8 cellular contexts compared by ENCODE assay signal in the genomic region with DNA sequence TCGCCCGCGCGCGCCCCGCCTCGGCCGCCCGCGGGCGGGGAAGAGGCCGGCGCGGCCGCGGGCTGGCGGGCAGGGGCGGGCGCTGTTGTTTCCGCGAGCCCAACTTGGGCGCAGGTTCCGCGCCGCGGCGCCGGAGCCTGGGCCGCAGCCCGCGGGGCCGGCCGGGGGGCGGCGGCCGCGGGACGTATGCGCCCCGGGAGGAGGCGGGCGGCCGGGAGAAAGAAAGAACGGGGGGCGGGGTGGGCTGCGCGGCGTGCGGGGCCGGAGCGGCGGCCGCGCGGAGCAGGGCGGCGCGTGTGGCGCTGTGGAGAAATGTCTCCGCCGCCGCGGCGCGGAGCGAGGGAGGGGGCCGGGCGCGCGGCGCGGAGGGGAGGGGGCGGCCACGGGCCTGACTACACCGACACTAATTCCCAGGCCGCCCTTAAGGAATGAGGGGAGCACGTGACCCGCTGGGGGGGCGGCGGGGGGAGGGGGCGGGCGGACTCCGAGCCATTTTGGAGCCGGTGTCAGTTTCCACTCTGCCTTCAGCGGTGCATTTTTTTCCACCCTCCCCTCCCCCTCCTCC. TPM values are rescaled to one million over a fixed set of nuclear protein-coding genes. Genes with fewer than 3 reads are reported as not detected.
DNase-seq lines count a peak whose midpoint lies in the region; TF ChIP-seq lines count a peak whose summit lies in the region.

A gene (plus strand): TSS at position 509 of the 565 bp plus-strand sequence. CDS start 5,351 bp downstream, outside the sequence.

- TF ChIP-seq POLR2A in esophagus muscularis mucosa (IDR thresholded peaks at IDR 0.05; ENCODE audit: low read depth), result no peak

- H3K4me1 ChIP-seq in OCI-LY1 (ENCODE audit: insufficient read depth, low read length, severe bottlenecking) (peaks cover 56% of the 10 kb centered on the region), esophagus muscularis mucosa (peaks cover 52 to 70% (median 63%) of the 10 kb centered on the region in 4 donors)

- H3K9me3 ChIP-seq in OCI-LY1 (ENCODE audit: low read length) (no peaks in the 10 kb centered on the region), esophagus muscularis mucosa (no peaks in the 10 kb centered on the region)

- H3K36me3 Mint-ChIP-seq in activated T-helper 2 cell treated with anti-CD3 and anti-CD28 coated beads, Interferon-gamma antibody, Interleukin-2, Interleukin-4, amounts not matched to agents 10 μg/mL and 5 μg/mL and 100 μg/mL, durations not matched to agents 14 hours and 24 hours and 36 hours (ENCODE audit: low read depth), result peaks cover 55% of the 10 kb centered on the region

- TF ChIP-seq EP300 in esophagus muscularis mucosa (IDR thresholded peaks at IDR 0.05), result no peak

- no peak for TF ChIP-seq CTCF in OCI-LY1 (IDR thresholded peaks at IDR 0.05; ENCODE audit: low read length)
- no peak for TF ChIP-seq CTCF in esophagus muscularis mucosa (IDR thresholded peaks at IDR 0.05)

- 0% methylated on average over 2 of the region's 85 CpGs for WGBS in esophagus muscularis mucosa

- H3K27ac ChIP-seq in OCI-LY1 (ENCODE audit: low read depth, low read length, poor library complexity, severe bottlenecking) (no peak within 1 kb of the TSS), esophagus muscularis mucosa (replicated peaks in 1 of 4) (peak within 1 kb of the TSS; percentile 96 to 99 (median 98))

- no peaks in the 10 kb centered on the region for H3K9me2 ChIP-seq in OCI-LY1 (ENCODE audit: low read depth, low read length)

- H3K27me3 ChIP-seq in OCI-LY1 (ENCODE audit: insufficient read depth, low read length) (peaks cover 3% of the 10 kb centered on the region; the same call in 1 of the 2 replicates), esophagus muscularis mucosa (no peaks in the 10 kb centered on the region)

- no peaks in the 10 kb centered on the region for H3K9me3 Mint-ChIP-seq in activated T-helper 2 cell treated with anti-CD3 and anti-CD28 coated beads, Interferon-gamma antibody, Interleukin-2, Interleukin-4, amounts not matched to agents 10 μg/mL and 5 μg/mL and 100 μg/mL, durations not matched to agents 14 hours and 24 hours and 36 hours

- no peak within 1 kb of the TSS; the same call in 1 of the 2 replicates for H2AFZ ChIP-seq in OCI-LY1 (ENCODE audit: low read length)

- H3K4me3 ChIP-seq in OCI-LY1 (ENCODE audit: low read depth, low read length, poor library complexity, severe bottlenecking) (peak within 1 kb of the TSS; percentile 95), esophagus muscularis mucosa (peak within 1 kb of the TSS; percentile 90 to 99 (median 92))

- H4K20me1 ChIP-seq in OCI-LY1 (ENCODE audit: insufficient read depth, low read length), result peaks cover 3% of the 10 kb centered on the region

- no peaks in the 10 kb centered on the region for H3F3A ChIP-seq in OCI-LY1 (ENCODE audit: insufficient read depth, low read length)

- peak; percentile 56 for DNase-seq in activated T-cell treated with anti-CD3 and anti-CD28 coated beads for 1 hour (ENCODE audit: low read depth)
- DNase-seq in activated T-cell treated with anti-CD3 and anti-CD28 coated beads for 4 hours, result no peak
- DNase-seq in HK-2 (ENCODE audit: unreplicated experiment), result peak; percentile 70
- peak; percentile 45 for DNase-seq in activated T-helper 2 cell treated with anti-CD3 and anti-CD28 coated beads, Interferon-gamma antibody, Interleukin-2, Interleukin-4, amounts not matched to agents 10 μg/mL and 5 μg/mL and 100 μg/mL, durations not matched to agents 14 hours and 24 hours and 36 hours (ENCODE audit: low spot score)
- DNase-seq in esophagus muscularis mucosa (ENCODE audit: extremely low spot score), result peak; percentile 97
- peak; percentile 79 for DNase-seq in mucosa of gallbladder (ENCODE audit: low spot score)
- DNase-seq in superior temporal gyrus (ENCODE audit: extremely low spot score), result peak; percentile 68

- intact Hi-C loops in activated T-helper 2 cell treated with anti-CD3 and anti-CD28 coated beads, Interferon-gamma antibody, Interleukin-2, Interleukin-4, amounts not matched to agents 10 μg/mL and 5 μg/mL and 100 μg/mL, durations not matched to agents 14 hours and 24 hours and 36 hours (cut with micrococcal nuclease), result loop anchor here (1.0 to 5.0 kb wide), 4 partner anchors 91 to 392 kb away; a partner anchor contains a TSS
- intact Hi-C loops in esophagus muscularis mucosa (cut with DNase I), result loop anchor here (5.0 to 10.0 kb wide), 3 partner anchors 68 to 394 kb away; a partner anchor contains a TSS

- peak within 1 kb of the TSS; percentile 89 for H3K9ac ChIP-seq in OCI-LY1 (ENCODE audit: low read length)

- H3K27me3 Mint-ChIP-seq in activated T-helper 2 cell treated with anti-CD3 and anti-CD28 coated beads, Interferon-gamma antibody, Interleukin-2, Interleukin-4, amounts not matched to agents 10 μg/mL and 5 μg/mL and 100 μg/mL, durations not matched to agents 14 hours and 24 hours and 36 hours (ENCODE audit: low read depth), result peaks cover 28% of the 10 kb centered on the region

- H3K27ac Mint-ChIP-seq in activated T-helper 2 cell treated with anti-CD3 and anti-CD28 coated beads, Interferon-gamma antibody, Interleukin-2, Interleukin-4, amounts not matched to agents 10 μg/mL and 5 μg/mL and 100 μg/mL, durations not matched to agents 14 hours and 24 hours and 36 hours, result peak within 1 kb of the TSS; percentile 92

- H3K4me2 ChIP-seq in OCI-LY1 (ENCODE audit: low read length), result peak within 1 kb of the TSS; percentile 89

- peak within 1 kb of the TSS; percentile 85 for H3K4me3 Mint-ChIP-seq in activated T-helper 2 cell treated with anti-CD3 and anti-CD28 coated beads, Interferon-gamma antibody, Interleukin-2, Interleukin-4, amounts not matched to agents 10 μg/mL and 5 μg/mL and 100 μg/mL, durations not matched to agents 14 hours and 24 hours and 36 hours (ENCODE audit: low read depth)

- H3K36me3 ChIP-seq in OCI-LY1 (ENCODE audit: insufficient read depth, low read length) (peaks cover 6% of the 10 kb centered on the region; the same call in 1 of the 2 replicates), esophagus muscularis mucosa (no peaks in the 10 kb centered on the region)

- H3K4me1 Mint-ChIP-seq in activated T-helper 2 cell treated with anti-CD3 and anti-CD28 coated beads, Interferon-gamma antibody, Interleukin-2, Interleukin-4, amounts not matched to agents 10 μg/mL and 5 μg/mL and 100 μg/mL, durations not matched to agents 14 hours and 24 hours and 36 hours (ENCODE audit: low read depth), result peaks cover 56% of the 10 kb centered on the region

- H3K79me2 ChIP-seq in OCI-LY1 (ENCODE audit: insufficient read depth, low read length), result no peaks in the 10 kb centered on the region

RNA-seq across cellular contexts. Expression of the gene that starts here (rescaled TPM):
- 64.2 and 69.0 TPM in 2 replicates for total RNA-seq in activated T-helper 2 cell treated with anti-CD3 and anti-CD28 coated beads, Interferon-gamma antibody, Interleukin-2, Interleukin-4, amounts not matched to agents 10 μg/mL and 5 μg/mL and 100 μg/mL, durations not matched to agents 14 hours and 24 hours and 36 hours
- total RNA-seq in esophagus muscularis mucosa (100 to 1,000 TPM in 2 of 4 donors, 10 to 100 TPM in 2; 74.4 to 106 (median 89.4) TPM), mucosa of gallbladder (48.5 TPM)
